In genomic region chr3:194330579-194330978, GRCh38 we compare ENCODE assay signal across 2 cellular contexts.
TF ChIP-seq lines count a peak whose summit lies in the region.

No MANE protein-coding gene starts in this region.

TF ChIP-seq in liver, 16 proteins besides CTCF, POLR2A, EP300 and RAD21:
- TF ChIP-seq ATF3 (IDR thresholded peaks at IDR 0.05): no peak
- peak; percentile 25 to 39 for TF ChIP-seq HNF4A (conservative IDR thresholded peaks at IDR 0.05)
- TF ChIP-seq SP1 (IDR thresholded peaks at IDR 0.05): peak; percentile 42
- no peak for TF ChIP-seq HNF4G (IDR thresholded peaks at IDR 0.05)
- TF ChIP-seq RXRA (IDR thresholded peaks at IDR 0.05): peak; percentile 53 to 68
- no peak for TF ChIP-seq REST (IDR thresholded peaks at IDR 0.05)

TF ChIP-seq in HepG2, 621 proteins besides CTCF, POLR2A, EP300 and RAD21:
- TF ChIP-seq YY1 (IDR thresholded peaks at IDR 0.05; ENCODE audit: insufficient read depth, insufficient replicate concordance, low read depth, low read length) (no peak), KLF12 (CRISPR knock-in tag; IDR thresholded peaks at IDR 0.05; ENCODE audit: borderline replicate concordance) (no peak), MAFK (conservative IDR thresholded peaks at IDR 0.05 in 1 of 2, IDR thresholded peaks at IDR 0.05 in 1 of 2; ENCODE audit: low read length in 2 of 2) (no peak), DR1 (CRISPR knock-in tag; IDR thresholded peaks at IDR 0.05) (no peak), TP53 (CRISPR knock-in tag; conservative IDR thresholded peaks at IDR 0.05) (no peak), PRMT3 (CRISPR knock-in tag; IDR thresholded peaks at IDR 0.05; ENCODE audit: borderline replicate concordance, low read depth) (no peak), KIAA2018 (CRISPR knock-in tag; IDR thresholded peaks at IDR 0.05; ENCODE audit: borderline replicate concordance) (no peak), TFDP1 (CRISPR knock-in tag; IDR thresholded peaks at IDR 0.05; ENCODE audit: borderline replicate concordance) (no peak), GTF2F1 (IDR thresholded peaks at IDR 0.05; ENCODE audit: low read length) (no peak), XRCC5 (optimal IDR thresholded peaks at IDR 0.05; ENCODE audit: low read length) (no peak), ZNF768 (CRISPR knock-in tag; IDR thresholded peaks at IDR 0.05) (no peak), HINFP (CRISPR knock-in tag; IDR thresholded peaks at IDR 0.05; ENCODE audit: low read depth) (no peak), ZNF766 (CRISPR knock-in tag; IDR thresholded peaks at IDR 0.05; ENCODE audit: borderline replicate concordance) (no peak)
